17 cellular contexts compared by ENCODE assay signal in the genomic region with DNA sequence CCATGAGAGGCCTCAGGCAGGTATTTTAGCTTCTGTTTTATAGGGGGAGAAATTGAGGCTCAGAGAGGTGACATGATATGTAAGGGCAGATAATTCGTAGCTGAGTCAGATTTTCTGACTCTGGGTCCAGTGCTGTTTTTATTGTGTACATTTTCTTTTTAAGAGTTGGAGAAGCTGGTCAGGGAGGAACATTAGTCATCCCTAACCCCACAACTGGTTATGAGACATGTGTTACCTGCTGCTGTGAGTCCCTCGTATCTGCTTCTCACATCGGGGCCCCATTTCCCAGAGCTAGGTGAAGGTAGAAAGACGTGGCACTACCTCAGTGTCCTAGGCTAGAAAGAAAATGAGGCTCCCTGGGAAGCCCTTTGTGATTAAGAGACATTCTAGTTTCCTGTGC. TPM values are rescaled to one million over a fixed set of nuclear protein-coding genes. Genes with fewer than 3 reads are reported as not detected.
DNase-seq lines count a peak whose midpoint lies in the region; ATAC-seq and TF ChIP-seq lines count a peak whose summit lies in the region.
"Had no signal": no experiment of that assay in that cellular context is flagged by ENCODE, and none has a peak within 500 bp of the region (broad histone marks: within the 10 kb centered on the region; RNA-seq: fewer than 3 reads in every experiment).

No MANE protein-coding gene starts in this region.

- no peak for ATAC-seq in SK-N-SH treated with all-trans-retinoic acid at 6 μM for 48 hours
- peak; percentile 36 for ATAC-seq in GM23338
- ATAC-seq in GM18861 (IDR thresholded peaks at IDR 0.05; ENCODE audit: unreplicated experiment): no peak

- H3K79me2 ChIP-seq in SK-N-SH (ENCODE audit: insufficient read depth) (no peaks in the 10 kb centered on the region), GM23338 (replicated peaks; ENCODE audit: insufficient read depth) (no peaks in the 10 kb centered on the region), hepatocyte (no peaks in the 10 kb centered on the region)

- no peak overlapping the region for H3K4me3 Mint-ChIP-seq in GM23338
- no peak overlapping the region for H3K4me3 Mint-ChIP-seq in endothelial cell (ENCODE audit: unreplicated experiment)

- H3K4me3 ChIP-seq in SK-N-SH (ENCODE audit: low read depth in 2 of 2, low read length in 1 of 2) (no peak overlapping the region), GM23338 (no peak overlapping the region), astrocyte of the cerebellum (ENCODE audit: low read depth, low read length) (no peak overlapping the region), hepatocyte (no peak overlapping the region)
- H3K4me3 ChIP-seq: SJCRH30, upper lobe of left lung had no signal

- H3F3A ChIP-seq in SK-N-SH (replicated peaks; ENCODE audit: insufficient read depth) (no peaks in the 10 kb centered on the region), GM23338 (replicated peaks; ENCODE audit: low read depth) (no peaks in the 10 kb centered on the region)

- POLR2A ChIA-PET in SK-N-SH (lab: Yijun Ruan, JAX): no interaction called here

- no peak for TF ChIP-seq EP300 in SK-N-SH (IDR thresholded peaks at IDR 0.05; ENCODE audit: borderline replicate concordance in 1 of 2, low read depth in 1 of 2, low read length in 1 of 2)

- H3K9me3 ChIP-seq in SK-N-SH (no peaks in the 10 kb centered on the region), hepatocyte (ENCODE audit: low read depth) (no peaks in the 10 kb centered on the region)
- H3K9me3 ChIP-seq: Caco-2, SJCRH30, upper lobe of left lung had no signal

- H4K20me1 ChIP-seq in SK-N-SH (ENCODE audit: insufficient read depth) (no peaks in the 10 kb centered on the region), GM23338 (replicated peaks; ENCODE audit: insufficient read depth) (no peaks in the 10 kb centered on the region), hepatocyte (ENCODE audit: insufficient read depth, poor library complexity, severe bottlenecking) (no peaks in the 10 kb centered on the region)

- H3K36me3 Mint-ChIP-seq in GM23338 (ENCODE audit: low read depth) (no peaks in the 10 kb centered on the region; the same call in 2 of the 3 replicates), endothelial cell (ENCODE audit: low read depth, unreplicated experiment) (no peaks in the 10 kb centered on the region)

- H3K27me3 ChIP-seq in SK-N-SH (ENCODE audit: insufficient read depth) (no peaks in the 10 kb centered on the region), GM23338 (ENCODE audit: insufficient read depth) (no peaks in the 10 kb centered on the region), hepatocyte (no peaks in the 10 kb centered on the region)
- H3K27me3 ChIP-seq: SJCRH30, upper lobe of left lung had no signal

- H3K4me1 Mint-ChIP-seq in GM23338 (peaks cover 12% of the 10 kb centered on the region; the same call in 2 of the 3 replicates), endothelial cell (ENCODE audit: unreplicated experiment) (peaks cover 10% of the 10 kb centered on the region)

- no peak for TF ChIP-seq CTCF in SK-N-SH (IDR thresholded peaks at IDR 0.05)
- TF ChIP-seq CTCF in GM23338 (conservative IDR thresholded peaks at IDR 0.05; ENCODE audit: low read depth in 2 of 2): no peak
- no peak for TF ChIP-seq CTCF in astrocyte of the cerebellum (IDR thresholded peaks at IDR 0.05; ENCODE audit: low read depth, low read length, missing control alignments)
- TF ChIP-seq CTCF in endothelial cell (IDR thresholded peaks at IDR 0.05; ENCODE audit: unreplicated experiment): no peak
- no peak for TF ChIP-seq CTCF in hepatocyte (IDR thresholded peaks at IDR 0.05; ENCODE audit: poor library complexity)

- H3K27me3 Mint-ChIP-seq in GM23338 (ENCODE audit: insufficient read depth, low read depth, poor library complexity) (peaks cover 2% of the 10 kb centered on the region), endothelial cell (ENCODE audit: unreplicated experiment) (peaks cover 6% of the 10 kb centered on the region)

- in situ Hi-C loops in astrocyte of the cerebellum (cut with HindIII; ENCODE audit: low sequenced_read_pairs): no loop called here

- DNase-seq in SK-N-SH: no peak
- no peak for DNase-seq in GM23338 (ENCODE audit: low spot score)
- peak; percentile 24 for DNase-seq in astrocyte of the cerebellum (ENCODE audit: low read depth)
- DNase-seq in kidney tubule cell (ENCODE audit: low spot score): peak; percentile 23
- no peak for DNase-seq in endothelial cell (ENCODE audit: low spot score)
- DNase-seq in hepatocyte (ENCODE audit: low spot score): no peak
- DNase-seq: 8988T, Caco-2, mesendoderm, NCI-H146, NCI-H748 treated with DMSO at 0.1 percent for 48 hours, SJCRH30, upper lobe of left lung had no signal

- 56% methylated on average over 4 of the region's 4 CpGs for WGBS in SK-N-SH (ENCODE audit: low lambda C conversion rate)
- WGBS in hepatocyte (ENCODE audit: low lambda C conversion rate, missing lambda C conversion rate): 67% methylated on average over 4 of the region's 4 CpGs

- H3K9me3 Mint-ChIP-seq in GM23338 (no peaks in the 10 kb centered on the region), endothelial cell (ENCODE audit: unreplicated experiment) (no peaks in the 10 kb centered on the region)

- H3K27ac Mint-ChIP-seq in GM23338: no peak overlapping the region
- no peak overlapping the region for H3K27ac Mint-ChIP-seq in endothelial cell (ENCODE audit: unreplicated experiment)

- no peak overlapping the region for H3K9ac ChIP-seq in SK-N-SH

- H2AFZ ChIP-seq in SK-N-SH (ENCODE audit: low read depth): no peak overlapping the region
- H2AFZ ChIP-seq in GM23338: peak overlapping the region; percentile 92; the same call in 1 of the 2 replicates
- no peak overlapping the region for H2AFZ ChIP-seq in hepatocyte

- CTCF ChIA-PET in SK-N-SH (lab: Yijun Ruan, JAX): interaction anchor here (1.8 kb wide), 1 partner anchor 25 kb away, joined by 4 read pairs; no protein-coding TSS in a partner anchor

- H3K27ac ChIP-seq in SK-N-SH (ENCODE audit: low read depth in 2 of 2, low read length in 1 of 2): no peak overlapping the region
- H3K27ac ChIP-seq in GM23338 (ENCODE audit: low read depth): no peak overlapping the region
- H3K27ac ChIP-seq in hepatocyte: no peak overlapping the region
- H3K27ac ChIP-seq: SJCRH30, upper lobe of left lung, VCaP had no signal

- H3K4me2 ChIP-seq in SK-N-SH: no peak overlapping the region
- no peak overlapping the region for H3K4me2 ChIP-seq in GM23338
- H3K4me2 ChIP-seq in hepatocyte: no peak overlapping the region

- no peaks in the 10 kb centered on the region for H3K9me2 ChIP-seq in SK-N-SH
- H3K9me2 ChIP-seq in GM23338 (ENCODE audit: insufficient read depth): 0 out of 2 replicates have a peak, but pooled peaks cover 6% of the 10 kb centered on the region
- H3K9me2 ChIP-seq in hepatocyte (replicated peaks; ENCODE audit: insufficient read depth): no peaks in the 10 kb centered on the region

- H3K4me1 ChIP-seq in SK-N-SH (ENCODE audit: control insufficient read depth in 1 of 2, insufficient read depth in 2 of 2, low read depth in 1 of 2, low read length in 1 of 2) (no peaks in the 10 kb centered on the region), GM23338 (ENCODE audit: insufficient read depth) (peaks cover 5% of the 10 kb centered on the region), hepatocyte (ENCODE audit: insufficient read depth) (no peaks in the 10 kb centered on the region)
- H3K4me1 ChIP-seq: Caco-2, SJCRH30, upper lobe of left lung had no signal

- TF ChIP-seq RAD21 in SK-N-SH (IDR thresholded peaks at IDR 0.05; ENCODE audit: low read length): no peak

- no peaks in the 10 kb centered on the region for H3K36me3 ChIP-seq in SK-N-SH (replicated peaks in 1 of 2; ENCODE audit: control insufficient read depth in 1 of 2, insufficient read depth in 2 of 2, low read length in 1 of 2)
- H3K36me3 ChIP-seq in GM23338 (ENCODE audit: insufficient read depth): no peaks in the 10 kb centered on the region
- H3K36me3 ChIP-seq in hepatocyte (replicated peaks; ENCODE audit: insufficient read depth, low read depth): no peaks in the 10 kb centered on the region
- H3K36me3 ChIP-seq: SJCRH30 had no signal

TF ChIP-seq in SK-N-SH, 30 proteins besides CTCF, POLR2A, EP300 and RAD21:
- no peak for TF ChIP-seq USF1 (IDR thresholded peaks at IDR 0.05; ENCODE audit: borderline replicate concordance, low read depth)
- 0 out of 2 replicates have a peak, but pooled peaks have one; percentile 31 for TF ChIP-seq JUND (IDR thresholded peaks at IDR 0.05)

TF ChIP-seq in GM23338, 12 proteins besides CTCF, POLR2A, EP300 and RAD21 (continues in another document):
- no peak for TF ChIP-seq JUNB (IDR thresholded peaks at IDR 0.05; ENCODE audit: unreplicated experiment)
- TF ChIP-seq ETS1 (IDR thresholded peaks at IDR 0.05): no peak
- no peak for TF ChIP-seq ZNF114 (CRISPR knock-in tag; IDR thresholded peaks at IDR 0.05)
- TF ChIP-seq CREB1 (CRISPR knock-in tag; IDR thresholded peaks at IDR 0.05; ENCODE audit: low read depth): no peak

RNA-seq across cellular contexts. Expression of gene GALNT15, which starts 28.6 kb away (rescaled TPM):
- 4.7 and 6.5 TPM in 2 replicates for polyA plus RNA-seq in SK-N-SH (2012; rRNA removed)
- polyA plus RNA-seq in SK-N-SH (2012; cell fraction: cytosol; rRNA removed): 4.0 and 5.5 TPM in 2 replicates
- polyA plus RNA-seq in SK-N-SH (2012; cell fraction: nucleus; rRNA removed): 4.0 and 5.4 TPM in 2 replicates
- total RNA-seq in GM23338 (2014; rRNA removed; shearing (Covaris generic)): 0.35 TPM in 1 of 2 replicates, not detected in the other
- polyA plus RNA-seq in GM23338 (2016; fragmentation: Nextera tagmentation; extraction: Ambion mirVana): 0.06 TPM in 1 of 2 replicates, not detected in the other
- total RNA-seq in endothelial cell (ENCODE audit: unreplicated experiment): 0.08 TPM
- total RNA-seq in hepatocyte: 1.4 and 1.9 TPM in 2 replicates
- polyA plus RNA-seq in hepatocyte: 1.1 and 3.3 TPM in 2 replicates
- total RNA-seq: Caco-2, epithelial cell of proximal tubule had no signal

Comparison
In these comparisons a context has a peak if more than half of its experiments do, and no peak if none do; other contexts are left out.
1. DNase-seq: peak in astrocyte of the cerebellum (single experiment) and kidney tubule cell (single experiment); none in SK-N-SH (single experiment), GM23338 (single experiment), endothelial cell (single experiment) and hepatocyte (single experiment).